In genomic region chr11:108929241-108929640, GRCh38 we compare ENCODE assay signal across 12 cellular contexts.
A peak's percentile ranks its signal among the peaks of the same experiment; 100 is the strongest.
DNase-seq lines count a peak whose midpoint lies in the region; ATAC-seq lines count a peak whose summit lies in the region.
"Had no signal": no experiment of that assay in that cellular context is flagged by ENCODE, and none has a peak within 500 bp of the region (broad histone marks: within the 10 kb centered on the region; RNA-seq: fewer than 3 reads in every experiment).

No MANE protein-coding gene starts in this region.

- peak overlapping the region; percentile 93 for H3K27ac ChIP-seq in epithelial cell of prostate
- H3K27ac ChIP-seq: gastrocnemius medialis had no signal

- peak; percentile 19 for DNase-seq in Daoy (ENCODE audit: low read depth)
- DNase-seq in RPMI7951 (ENCODE audit: low read depth) = peak; percentile 58
- DNase-seq in epithelial cell of prostate (ENCODE audit: low read depth, low spot score) = peak; percentile 88
- DNase-seq in non-pigmented ciliary epithelial cell (ENCODE audit: low read depth) = peak; percentile 93
- DNase-seq in MV-4-11 (lab: John Stamatoyannopoulos, UW) = no peak
- no peak for DNase-seq in NCI-H82 (lab: John Stamatoyannopoulos, UW)
- DNase-seq: activated T-cell treated with anti-CD3 and anti-CD28 coated beads, Interleukin-2, amount 50 U/mL, for 4 hours; Caco-2; gastrocnemius medialis; left ventricle myocardium superior had no signal

- ATAC-seq in GM18511 (IDR thresholded peaks at IDR 0.05; ENCODE audit: unreplicated experiment) = no peak
- no peak for ATAC-seq in GM21576 (IDR thresholded peaks at IDR 0.05; ENCODE audit: unreplicated experiment)
- ATAC-seq: activated T-cell treated with anti-CD3 and anti-CD28 coated beads, Interleukin-2, amount 50 U/mL, for 4 hours; gastrocnemius medialis; left ventricle myocardium superior had no signal

Comparison
In these comparisons a context has a peak if more than half of its experiments do, and no peak if none do; other contexts are left out.
1. DNase-seq: peak in Daoy (single experiment), RPMI7951 (single experiment), epithelial cell of prostate (single experiment) and non-pigmented ciliary epithelial cell (single experiment); none in MV-4-11 (single experiment) and NCI-H82 (single experiment).